In genomic region chr15:38603271-38603670, GRCh38 we compare ENCODE assay signal across 1 cellular context.
TF ChIP-seq lines count a peak whose summit lies in the region.

No MANE protein-coding gene starts in this region.

TF ChIP-seq in H1, 55 proteins besides CTCF, POLR2A, EP300 and RAD21:
- TF ChIP-seq KDM5A (IDR thresholded peaks at IDR 0.05; ENCODE audit: low read length) (no peak), POU5F1 (IDR thresholded peaks at IDR 0.05; ENCODE audit: low read depth, low read length) (no peak), EZH2 (IDR thresholded peaks at IDR 0.05; ENCODE audit: low read depth, low read length, severe bottlenecking) (no peak), SP4 (IDR thresholded peaks at IDR 0.05; ENCODE audit: low read length) (no peak), CREB1 (IDR thresholded peaks at IDR 0.05) (no peak), BCL11A (IDR thresholded peaks at IDR 0.05; ENCODE audit: low read depth in 2 of 2, low read length in 2 of 2) (no peak), SP2 (IDR thresholded peaks at IDR 0.05; ENCODE audit: low read length) (no peak), CEBPB (IDR thresholded peaks at IDR 0.05; ENCODE audit: low read depth, low read length) (no peak), POLR2AphosphoS5 (IDR thresholded peaks at IDR 0.05; ENCODE audit: low read depth, low read length) (no peak), SIRT6 (IDR thresholded peaks at IDR 0.05; ENCODE audit: low read length) (no peak), ASH2L (IDR thresholded peaks at IDR 0.05; ENCODE audit: low read length) (no peak), TAF1 (IDR thresholded peaks at IDR 0.05; ENCODE audit: low read depth, low read length) (no peak), CBX8 (IDR thresholded peaks at IDR 0.05; ENCODE audit: borderline replicate concordance, low read depth, low read length) (no peak), NANOG (IDR thresholded peaks at IDR 0.05; ENCODE audit: insufficient read depth, low read depth, low read length, poor library complexity, severe bottlenecking) (no peak)
- TF ChIP-seq, protein P1, sequence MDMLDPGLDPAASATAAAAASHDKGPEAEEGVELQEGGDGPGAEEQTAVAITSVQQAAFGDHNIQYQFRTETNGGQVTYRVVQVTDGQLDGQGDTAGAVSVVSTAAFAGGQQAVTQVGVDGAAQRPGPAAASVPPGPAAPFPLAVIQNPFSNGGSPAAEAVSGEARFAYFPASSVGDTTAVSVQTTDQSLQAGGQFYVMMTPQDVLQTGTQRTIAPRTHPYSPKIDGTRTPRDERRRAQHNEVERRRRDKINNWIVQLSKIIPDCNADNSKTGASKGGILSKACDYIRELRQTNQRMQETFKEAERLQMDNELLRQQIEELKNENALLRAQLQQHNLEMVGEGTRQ (IDR thresholded peaks at IDR 0.05; ENCODE audit: low read length) = no peak
- TF ChIP-seq, protein P2, sequence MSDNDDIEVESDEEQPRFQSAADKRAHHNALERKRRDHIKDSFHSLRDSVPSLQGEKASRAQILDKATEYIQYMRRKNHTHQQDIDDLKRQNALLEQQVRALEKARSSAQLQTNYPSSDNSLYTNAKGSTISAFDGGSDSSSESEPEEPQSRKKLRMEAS (IDR thresholded peaks at IDR 0.05) = no peak
